ENCODE assay signal across 17 cellular contexts in the genomic region with DNA sequence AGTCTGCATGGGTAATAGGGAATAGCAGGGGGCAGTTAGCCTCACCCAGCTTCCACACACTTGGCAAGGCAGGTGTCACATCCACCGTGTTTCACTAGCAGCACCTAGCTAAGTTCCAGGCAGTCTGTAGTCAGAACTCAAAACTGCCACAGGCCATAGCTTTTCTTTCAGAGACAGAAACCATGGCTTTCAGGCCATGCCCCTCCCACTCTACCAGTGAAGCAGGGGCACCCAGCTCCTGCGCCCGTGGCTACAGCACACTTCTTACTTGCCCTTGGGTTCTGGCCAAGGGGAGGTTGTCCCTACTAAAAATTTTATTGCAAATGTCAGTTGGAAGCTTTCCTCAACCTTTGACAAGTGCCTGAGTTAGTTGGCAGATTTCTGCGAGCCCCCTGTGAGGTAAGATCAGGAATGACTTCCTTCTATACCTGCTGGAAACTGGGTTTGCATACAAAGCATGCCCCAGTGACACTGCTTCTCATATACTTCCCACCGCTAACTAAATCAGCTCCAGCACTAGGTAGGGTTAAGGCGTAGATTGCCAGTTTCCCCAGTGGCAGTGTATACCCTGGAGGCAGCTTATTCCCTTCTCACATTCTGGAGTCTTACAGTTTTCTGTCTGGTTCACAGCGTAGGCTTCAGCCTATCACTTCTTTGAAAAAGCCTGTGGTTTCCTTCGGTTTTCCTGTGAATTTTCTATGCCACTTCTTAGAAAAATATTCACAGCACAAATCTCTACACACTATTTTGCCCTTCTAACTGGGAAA.
"Had no signal": no experiment of that assay in that cellular context is flagged by ENCODE, and none has a peak within 500 bp of the region (broad histone marks: within the 10 kb centered on the region; RNA-seq: fewer than 3 reads in every experiment).

No MANE protein-coding gene starts in this region.

- H3K4me3 ChIP-seq: adrenal gland, tibial artery had no signal

- H3K27me3 ChIP-seq: adrenal gland, neutrophil, tibial artery had no signal

- H3K27me3 Mint-ChIP-seq: naive thymus-derived CD8-positive, alpha-beta T cell had no signal

- ATAC-seq: activated naive CD4-positive, alpha-beta T cell treated with anti-CD3 and anti-CD28 coated beads, Interleukin-2, amount 50 U/mL, for 72 hours; left cardiac atrium; naive thymus-derived CD8-positive, alpha-beta T cell; stimulated activated naive CD8-positive, alpha-beta T cell treated with anti-CD3 and anti-CD28 coated beads, Interleukin-15, Interleukin-2, amounts not matched to agents 100 U/mL and 50 U/mL, for 24 hours had no signal

- H2AFZ ChIP-seq: parathyroid adenoma had no signal

- H3K4me1 Mint-ChIP-seq: naive thymus-derived CD8-positive, alpha-beta T cell had no signal

- H3K27ac ChIP-seq: adrenal gland, neutrophil, parathyroid adenoma, tibial artery had no signal

- H3K9me3 ChIP-seq: neutrophil, tibial artery had no signal

- H3K79me2 ChIP-seq: parathyroid adenoma had no signal

- FAIRE-seq: bronchial epithelial cell had no signal

- H3K36me3 ChIP-seq: adrenal gland, neutrophil, tibial artery had no signal

- H3K27ac Mint-ChIP-seq: activated naive CD4-positive, alpha-beta T cell treated with anti-CD3 and anti-CD28 coated beads, Interleukin-2, amount 50 U/mL, for 72 hours; activated T-helper 1 cell treated with anti-CD3 and anti-CD28 coated beads, Interleukin-12 subunit alpha, Interleukin-12 subunit beta, Interleukin-2, Interleukin-4 antibody, amounts not matched to agents 30 ng/mL and 10 ng/mL and 1 ng/mL, durations not matched to agents 14 hours and 24 hours and 36 hours; naive thymus-derived CD8-positive, alpha-beta T cell had no signal

- H3K4me3 Mint-ChIP-seq: activated T-helper 1 cell treated with anti-CD3 and anti-CD28 coated beads, Interleukin-12 subunit alpha, Interleukin-12 subunit beta, Interleukin-2, Interleukin-4 antibody, amounts not matched to agents 30 ng/mL and 10 ng/mL and 1 ng/mL, durations not matched to agents 14 hours and 24 hours and 36 hours; naive thymus-derived CD8-positive, alpha-beta T cell had no signal

- H3K9ac ChIP-seq: parathyroid adenoma had no signal

- H3K36me3 Mint-ChIP-seq: activated naive CD4-positive, alpha-beta T cell treated with anti-CD3 and anti-CD28 coated beads, Interleukin-2, amount 50 U/mL, for 72 hours; naive thymus-derived CD8-positive, alpha-beta T cell had no signal

- H3K4me1 ChIP-seq: adrenal gland, parathyroid adenoma, tibial artery had no signal

- DNase-seq: activated CD4-positive, alpha-beta T cell treated with anti-CD3 and anti-CD28 coated beads, Interleukin-2, amount 50 U/mL, for 1 hour; activated CD4-positive, CD25-positive, alpha-beta regulatory T cell treated with anti-CD3 and anti-CD28 coated beads, Interleukin-2, amount 50 U/mL, for 72 hours; activated gamma-delta T cell treated with Interleukin-2 at 50 U/mL for 16 hours; adrenal gland; cerebellar nuclear complex; dermis blood vessel endothelial cell; effector memory CD4-positive, alpha-beta T cell; left cardiac atrium; naive thymus-derived CD8-positive, alpha-beta T cell; stimulated activated naive CD8-positive, alpha-beta T cell treated with anti-CD3 and anti-CD28 coated beads, Interleukin-15, Interleukin-2, amounts not matched to agents 100 U/mL and 50 U/mL, for 24 hours; substantia nigra; tibial artery had no signal
